ENCODE assay signal across 10 cellular contexts in the genomic region with DNA sequence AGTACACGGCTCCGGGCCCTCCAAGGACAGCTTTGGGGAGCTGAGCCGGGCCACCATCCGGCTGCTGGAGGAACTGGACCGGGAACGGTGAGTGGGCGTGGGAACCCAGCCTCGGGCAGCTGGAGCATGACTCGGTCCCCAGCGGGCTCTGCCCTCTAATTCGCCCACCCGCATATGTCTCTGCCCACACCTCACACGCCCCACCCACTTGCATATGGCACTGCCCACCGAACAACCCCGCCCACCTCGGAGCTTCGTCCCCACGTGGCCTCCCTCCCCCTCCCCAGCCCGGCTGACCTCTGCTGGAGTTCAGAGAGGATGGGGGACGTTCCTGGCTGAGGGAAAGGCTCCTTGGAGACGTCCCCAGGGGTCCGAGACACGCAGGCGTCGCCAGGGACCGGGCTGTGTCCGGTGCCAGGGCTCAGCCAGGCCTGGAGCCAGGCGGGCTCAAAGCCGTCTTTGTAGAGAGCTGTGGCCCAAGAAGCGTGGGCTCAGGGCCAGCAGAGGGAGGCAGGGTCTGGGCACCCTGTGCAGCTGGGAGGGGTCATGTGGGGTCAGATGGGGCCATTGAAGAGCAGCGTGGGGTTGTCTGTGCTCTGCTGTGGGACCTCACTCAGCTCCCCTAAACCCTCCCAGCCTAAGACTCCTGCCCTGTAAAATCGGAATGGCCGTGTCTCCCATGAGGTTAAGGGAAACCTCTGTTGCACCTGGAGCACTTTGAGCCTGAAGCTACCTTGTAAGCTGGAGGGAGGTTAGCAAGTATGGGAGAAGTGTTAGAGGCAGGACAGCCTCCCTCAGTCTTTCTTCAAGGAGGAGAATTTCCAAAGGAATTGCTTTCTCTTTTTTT. TPM values are rescaled to one million over a fixed set of nuclear protein-coding genes. Genes with fewer than 3 reads are reported as not detected.
DNase-seq lines count a peak whose midpoint lies in the region; ATAC-seq, FAIRE-seq and TF ChIP-seq lines count a peak whose summit lies in the region.
"Had no signal": no experiment of that assay in that cellular context is flagged by ENCODE, and none has a peak within 500 bp of the region (broad histone marks: within the 10 kb centered on the region; RNA-seq: fewer than 3 reads in every experiment).

No MANE protein-coding gene starts in this region.

- H3K36me3 ChIP-seq in pancreas, result no peaks in the 10 kb centered on the region

- 8 to 9% methylated on average over 31 to 33 of the region's 33 CpGs for WGBS in pancreas, 2 donors

- no peaks in the 10 kb centered on the region for H3K4me1 Mint-ChIP-seq in Calu3 (ENCODE audit: low read depth, unreplicated experiment)
- H3K4me1 Mint-ChIP-seq in chondrocyte (ENCODE audit: low read depth), result peaks cover 16% of the 10 kb centered on the region

- peak overlapping the region; percentile 18 for H3K27ac Mint-ChIP-seq in Calu3 (ENCODE audit: unreplicated experiment)
- no peak overlapping the region for H3K27ac Mint-ChIP-seq in chondrocyte (ENCODE audit: unreplicated experiment)
- H3K27ac Mint-ChIP-seq: activated CD4-positive, alpha-beta T cell treated with anti-CD3 and anti-CD28 coated beads, Interleukin-2, amount 10 ng/mL, durations not matched to agents 7 days and 5 days had no signal

- no peaks in the 10 kb centered on the region for H3K9me3 Mint-ChIP-seq in Calu3 (ENCODE audit: low read depth, unreplicated experiment)
- no peaks in the 10 kb centered on the region for H3K9me3 Mint-ChIP-seq in chondrocyte (ENCODE audit: low read depth)
- H3K9me3 Mint-ChIP-seq: activated CD4-positive, alpha-beta T cell treated with anti-CD3 and anti-CD28 coated beads, Interleukin-2, amount 10 ng/mL, durations not matched to agents 7 days and 5 days had no signal

- no TSS peak for BruUV-seq in Calu3 (replicated peaks; lab: Mats Ljungman, UMichigan)

- H3K4me1 ChIP-seq in pancreas, result peaks cover 0 to 9% (median 0%) of the 10 kb centered on the region in 3 donors

- no peak for DNase-seq in Calu3
- DNase-seq in NCI-H69 (lab: John Stamatoyannopoulos, UW), result peak; percentile 37
- DNase-seq in chondrocyte (ENCODE audit: low spot score), result no peak
- DNase-seq in pancreas, result peak in 4 of 6 donors; percentile 24 to 82 (median 53)
- DNase-seq in activated CD8-positive, alpha-beta memory T cell treated with anti-CD3 and anti-CD28 coated beads for 24 hours, result no peak
- no peak for DNase-seq in NCI-H1048 (lab: John Stamatoyannopoulos, UW)
- DNase-seq: activated CD4-positive, alpha-beta T cell treated with anti-CD3 and anti-CD28 coated beads, Interleukin-2, amount 10 ng/mL, durations not matched to agents 7 days and 5 days had no signal

- CTCF ChIA-PET in Calu3 (lab: Charles Lee), result interaction anchor here (0.7 to 0.9 kb wide), 2 partner anchors 9 to 17 kb away, joined by 3 read pairs; no protein-coding TSS in a partner anchor

- no peak overlapping the region for H3K27ac ChIP-seq in pancreas

- H3K4me3 Mint-ChIP-seq in Calu3 (ENCODE audit: low read depth, unreplicated experiment) (no peak overlapping the region), chondrocyte (ENCODE audit: unreplicated experiment) (no peak overlapping the region)
- H3K4me3 Mint-ChIP-seq: activated CD4-positive, alpha-beta T cell treated with anti-CD3 and anti-CD28 coated beads, Interleukin-2, amount 10 ng/mL, durations not matched to agents 7 days and 5 days had no signal

- ATAC-seq in pancreas, result peak; percentile 8 to 43 (median 30)
- no peak for ATAC-seq in HG02678 (IDR thresholded peaks at IDR 0.05; ENCODE audit: unreplicated experiment)
- ATAC-seq in GM21367 (IDR thresholded peaks at IDR 0.05; ENCODE audit: unreplicated experiment), result no peak

- H3K27me3 Mint-ChIP-seq in Calu3 (ENCODE audit: unreplicated experiment) (peaks cover 89% of the 10 kb centered on the region), chondrocyte (ENCODE audit: low read depth) (peaks cover 24% of the 10 kb centered on the region)

- FAIRE-seq in pancreas (lab: Jason Lieb, UNC), result no peak
- FAIRE-seq: GM18507 had no signal

- intact Hi-C loops in Calu3 (cut with micrococcal nuclease; ENCODE audit: unreplicated experiment) (no loop called here), pancreas (cut with DNase I) (no loop called here)

- peaks cover 0 to 17% (median 1%) of the 10 kb centered on the region in 4 donors for H3K27me3 ChIP-seq in pancreas

- no peak for TF ChIP-seq CTCF in Calu3 (IDR thresholded peaks at IDR 0.05; ENCODE audit: unreplicated experiment)
- TF ChIP-seq CTCF in chondrocyte (IDR thresholded peaks at IDR 0.05), result peak; percentile 27
- TF ChIP-seq CTCF in pancreas (IDR thresholded peaks at IDR 0.05), result no peak

- H3K36me3 Mint-ChIP-seq in Calu3 (ENCODE audit: insufficient read depth, unreplicated experiment) (peaks cover 24% of the 10 kb centered on the region), chondrocyte (ENCODE audit: low read depth) (peaks cover 2% of the 10 kb centered on the region)

- H3K4me3 ChIP-seq in pancreas, result no peak overlapping the region

- no peaks in the 10 kb centered on the region for H3K9me3 ChIP-seq in pancreas

RNA-seq across cellular contexts. Expression of a gene that starts 3.8 kb away (rescaled TPM):
- total RNA-seq in Calu3 (2022) (0.12 and 0.44 TPM in 2 replicates), chondrocyte (1.4 to 3.9 TPM (median 3.9 TPM) in 3 replicates), pancreas (under 1 TPM in 5 of 6 donors, not detected in 1; 0.04 to 0.23 (median 0.06) TPM)
- polyA plus RNA-seq in pancreas, result under 1 TPM; 0.05 to 0.27 TPM

RNA-seq across cellular contexts. Expression of a gene that starts 15.6 kb away (rescaled TPM):
- total RNA-seq in Calu3 (2022) (628 and 642 TPM in 2 replicates), chondrocyte (614 to 734 TPM (median 636 TPM) in 3 replicates), pancreas (1,000 to 10,000 TPM in 1 of 6 donors, 100 to 1,000 TPM in 5; 596 to 1,125 (median 797) TPM)
- 1,000 to 10,000 TPM; 1,641 to 1,709 TPM for polyA plus RNA-seq in pancreas

RNA-seq across cellular contexts. Expression of a gene that starts 25.3 kb away (rescaled TPM):
- total RNA-seq in Calu3 (2022) (33.7 and 33.8 TPM in 2 replicates), chondrocyte (23.3 to 24.7 TPM (median 24.2 TPM) in 3 replicates), pancreas (10 to 100 TPM; 10.7 to 19.3 (median 13.4) TPM)
- 10 to 100 TPM; 21.5 to 39.0 TPM for polyA plus RNA-seq in pancreas

RNA-seq across cellular contexts. Expression of a gene that starts 36.4 kb away (rescaled TPM):
- total RNA-seq in Calu3 (2022), result 4.5 and 5.5 TPM in 2 replicates
- total RNA-seq in chondrocyte, result 3.3 to 4.0 TPM (median 3.9 TPM) in 3 replicates
- total RNA-seq in pancreas, result 1 to 10 TPM; 1.5 to 2.7 (median 2.3) TPM
- 10 to 100 TPM in 1 of 2 donors, 1 to 10 TPM in 1; 9.9 to 11.5 TPM for polyA plus RNA-seq in pancreas

RNA-seq across cellular contexts. Expression of a gene that starts 37.2 kb away (rescaled TPM):
- 13.9 and 16.2 TPM in 2 replicates for total RNA-seq in Calu3 (2022)
- total RNA-seq in chondrocyte, result 2.7 to 3.9 TPM (median 2.8 TPM) in 3 replicates
- 10 to 100 TPM; 12.6 to 22.0 (median 16.9) TPM for total RNA-seq in pancreas
- polyA plus RNA-seq in pancreas, result 10 to 100 TPM; 14.5 to 24.1 TPM

Comparison
In these comparisons a context has a peak if more than half of its experiments do, and no peak if none do; other contexts are left out.
1. DNase-seq: peak in NCI-H69 (single experiment) and pancreas (4 of 6); none in Calu3 (single experiment), chondrocyte (single experiment), activated CD8-positive, alpha-beta memory T cell treated with anti-CD3 and anti-CD28 coated beads for 24 hours (single experiment) and NCI-H1048 (single experiment).
2. ATAC-seq: peak in pancreas (4 of 4); none in HG02678 (single experiment) and GM21367 (single experiment).